ENCODE assay signal across 7 cellular contexts in the genomic region with DNA sequence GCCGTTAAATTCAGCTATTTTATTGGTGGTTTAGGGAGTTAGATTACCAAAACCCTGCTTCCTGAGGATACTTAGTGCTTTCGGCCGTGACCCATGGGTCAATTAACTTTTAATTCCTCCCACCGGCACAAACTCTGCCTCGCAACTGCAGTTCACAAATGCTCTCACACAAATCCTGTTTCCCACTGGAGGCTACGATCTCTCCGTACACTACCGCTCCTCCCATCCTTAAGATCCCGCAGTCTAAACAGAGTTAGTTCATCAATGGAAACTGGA. TPM values are rescaled to one million over a fixed set of nuclear protein-coding genes. Genes with fewer than 3 reads are reported as not detected.
DNase-seq lines count a peak whose midpoint lies in the region; ATAC-seq, FAIRE-seq and TF ChIP-seq lines count a peak whose summit lies in the region.

No MANE protein-coding gene starts in this region.

- CTCF ChIA-PET in GM12878 (lab: Yijun Ruan, JAX) = interaction anchor here (0.8 to 2.9 kb wide), 9 partner anchors 17 to 152 kb away, joined by 3 to 18 read pairs (median 5); no protein-coding TSS in a partner anchor

- DNase-seq in HFF-Myc (ENCODE audit: extremely low read depth, low read depth) = no peak
- DNase-seq in GM12878 (ENCODE audit: low read depth, low spot score) = no peak
- DNase-seq in tibial artery = no peak
- DNase-seq in NK-92 treated with Interleukin-12 subunit alpha and Interleukin-12 subunit beta, amount 100 ng/mL, for 24 hours (lab: John Stamatoyannopoulos, UW) = no peak
- DNase-seq in stimulated activated naive CD4-positive, alpha-beta T cell (lab: John Stamatoyannopoulos, UW) = no peak

- H3K9ac ChIP-seq in GM12878 (ENCODE audit: control insufficient read depth, insufficient read depth, low read length) (peak overlapping the region; percentile 87), liver (ENCODE audit: low read depth in 1 of 2, low read length in 2 of 2) (peak overlapping the region; percentile 79 to 97)

- SMC1A ChIA-PET in GM12878 (lab: Charles Lee; ENCODE audit: uncharacterized antibody, unreplicated experiment) = interaction anchor here (1.0 to 1.5 kb wide), 6 partner anchors 12 to 111 kb away, joined by 3 to 6 read pairs (median 4); no protein-coding TSS in a partner anchor

- intact Hi-C loops in GM12878 (cut with micrococcal nuclease; ENCODE audit: unreplicated experiment) = loop anchor here (10.0 kb wide), 1 partner anchor 283 kb away; the partner anchor contains the start of gene CDK9
- intact Hi-C loops in tibial artery (cut with DNase I; ENCODE audit: low total_unique reads) = no loop called here

- H3K4me1 ChIP-seq in GM12878 (ENCODE audit: control insufficient read depth, insufficient read depth, low read length) (peaks cover 28% of the 10 kb centered on the region), liver (ENCODE audit: control insufficient read depth in 4 of 4, insufficient read depth in 4 of 4, low read length in 3 of 4) (peaks cover 22 to 55% (median 37%) of the 10 kb centered on the region in 4 donors), tibial artery (peaks cover 6 to 54% (median 43%) of the 10 kb centered on the region in 4 donors)

- TF ChIP-seq CTCF in HFF-Myc (IDR thresholded peaks at IDR 0.05; ENCODE audit: low read depth, low read length, missing control alignments) (no peak), GM12878 (IDR thresholded peaks at IDR 0.05 in 2 of 3, conservative IDR thresholded peaks at IDR 0.05 in 1 of 3; ENCODE audit: control insufficient read depth in 2 of 3, extremely low read depth in 1 of 3, insufficient read depth in 1 of 3, low read depth in 3 of 3, low read length in 3 of 3) (no peak), liver (IDR thresholded peaks at IDR 0.05; ENCODE audit: low read depth, low read length, missing input control) (no peak), tibial artery (IDR thresholded peaks at IDR 0.05) (no peak)

- peak overlapping the region; percentile 89 for H2AFZ ChIP-seq in GM12878 (ENCODE audit: control insufficient read depth, low read depth, low read length)

- H3K27me3 ChIP-seq in GM12878 (replicated peaks in 1 of 2; ENCODE audit: control insufficient read depth in 2 of 2, insufficient read depth in 2 of 2, low read length in 1 of 2) (no peaks in the 10 kb centered on the region), liver (ENCODE audit: control insufficient read depth in 4 of 4, insufficient read depth in 4 of 4, low read length in 3 of 4) (no peaks in the 10 kb centered on the region), tibial artery (no peaks in the 10 kb centered on the region)

- peak overlapping the region; percentile 99 for H3K27ac ChIP-seq in GM12878 (ENCODE audit: control insufficient read depth, insufficient read depth)
- H3K27ac ChIP-seq in liver (ENCODE audit: low read depth in 1 of 2, low read length in 2 of 2) = peak overlapping the region; percentile 99 to 100
- peak overlapping the region; percentile 92 to 95 for H3K27ac ChIP-seq in tibial artery

- TF ChIP-seq POLR2A in GM12878 (IDR thresholded peaks at IDR 0.05; ENCODE audit: low read depth, low read length) = no peak; the same call in 1 of the 2 replicates

- H3K4me3 ChIP-seq in HFF-Myc (replicated peaks; ENCODE audit: low read depth, low read length) (peak overlapping the region; percentile 64), GM12878 (peak overlapping the region; percentile 71; the same call in 1 of the 2 replicates), liver (ENCODE audit: low read depth in 1 of 3, low read length in 3 of 3) (peak overlapping the region; percentile 52 to 74 (median 73)), tibial artery (peak overlapping the region; percentile 89 to 98)

- no peaks in the 10 kb centered on the region for H4K20me1 ChIP-seq in GM12878 (ENCODE audit: control insufficient read depth, insufficient read depth)

- WGBS in GM12878 (ENCODE audit: insufficient coverage, insufficient replicate concordance, low lambda C conversion rate, missing lambda C conversion rate) = under 1% methylated on average over 9 of the region's 9 CpGs
- under 1% methylated on average over 9 of the region's 9 CpGs for WGBS in liver

- no peak for TF ChIP-seq RAD21 in GM12878 (IDR thresholded peaks at IDR 0.05; ENCODE audit: insufficient read depth, low read depth, low read length)
- no peak for TF ChIP-seq RAD21 in liver (IDR thresholded peaks at IDR 0.05)

- no peak for ATAC-seq in GM12878
- no peak for ATAC-seq in GM21529 (IDR thresholded peaks at IDR 0.05; ENCODE audit: unreplicated experiment)

- POLR2A ChIA-PET in GM12878 (lab: Charles Lee) = interaction anchor here (0.6 to 2.8 kb wide), 13 partner anchors 9 to 272 kb away, joined by 3 to 13 read pairs (median 3); partner anchors contain the start of gene EEIG1

- H3K36me3 ChIP-seq in GM12878 (ENCODE audit: control insufficient read depth in 2 of 2, insufficient read depth in 2 of 2, low read length in 1 of 2) = peaks cover 0 to 5% of the 10 kb centered on the region in 2 experiments; a peak in 2 of 4 replicates
- peaks cover 0 to 2% (median 0%) of the 10 kb centered on the region in 4 donors for H3K36me3 ChIP-seq in liver (ENCODE audit: control insufficient read depth in 4 of 4, insufficient read depth in 3 of 4, low read depth in 1 of 4, low read length in 3 of 4)
- peaks cover 10 to 13% (median 12%) of the 10 kb centered on the region in 3 donors for H3K36me3 ChIP-seq in tibial artery

- H3K4me2 ChIP-seq in GM12878 (ENCODE audit: control insufficient read depth, insufficient read depth) = peak overlapping the region; percentile 77

- no peak for TF ChIP-seq EP300 in GM12878 (IDR thresholded peaks at IDR 0.05; ENCODE audit: borderline replicate concordance in 1 of 2, control insufficient read depth in 1 of 2, low read depth in 2 of 2, low read length in 2 of 2)

- H3K9me3 ChIP-seq in GM12878 (replicated peaks; ENCODE audit: control insufficient read depth, insufficient read depth, low read length) = no peaks in the 10 kb centered on the region
- H3K9me3 ChIP-seq in liver (ENCODE audit: control insufficient read depth in 4 of 4, low read length in 3 of 4) = no peaks in the 10 kb centered on the region
- H3K9me3 ChIP-seq in tibial artery = no peaks in the 10 kb centered on the region

- RAD21 ChIA-PET in GM12878 (lab: Charles Lee; ENCODE audit: unreplicated experiment) = interaction anchor here (0.7 to 2.8 kb wide), 8 partner anchors 11 to 163 kb away, joined by 3 to 10 read pairs (median 5); no protein-coding TSS in a partner anchor

- FAIRE-seq in GM12878 (lab: Jason Lieb, UNC) = no peak

- peaks cover 53% of the 10 kb centered on the region for H3K79me2 ChIP-seq in GM12878 (ENCODE audit: control insufficient read depth, insufficient read depth, low read length)

- BruUV-seq in GM12878 (replicated peaks; lab: Mats Ljungman, UMichigan) = no TSS peak

- in situ Hi-C loops in GM12878 (cut with MboI) = no loop called here

RNA-seq across cellular contexts. Expression of gene NAIF1, which starts 0.4 kb away (rescaled TPM):
- total RNA-seq in GM12878 (2013; cell fraction: nucleolus; rRNA removed) = 8.3 and 10.0 TPM in 2 replicates
- 10.7 and 14.2 TPM in 2 replicates for total RNA-seq in GM12878 (2014; rRNA removed)
- total RNA-seq in GM12878 (2014; rRNA removed; fragmentation: Illumina TruSeq; extraction: Trizol) = 6.3 and 6.4 TPM in 2 replicates
- 8.6 and 10.3 TPM in 2 replicates for total RNA-seq in GM12878 (2021)
- polyA plus RNA-seq in GM12878 (2011; ENCODE audit: low read depth) = 4.5 TPM
- 6.1 and 9.4 TPM in 2 replicates for polyA plus RNA-seq in GM12878 (2011; rRNA removed)
- 12.1 and 15.0 TPM in 2 replicates for polyA plus RNA-seq in GM12878 (2011; cell fraction: cytosol; rRNA removed)
- 5.9 and 7.8 TPM in 2 replicates for polyA plus RNA-seq in GM12878 (2011; cell fraction: nucleus; rRNA removed)
- polyA plus RNA-seq in GM12878 (2012) = 8.4 and 9.3 TPM in 2 replicates
- polyA plus RNA-seq in GM12878 (2014; fragmentation: Illumina TruSeq; extraction: Trizol) = 5.2 and 6.2 TPM in 2 replicates
- 1 to 10 TPM; 2.4 to 5.2 TPM for polyA plus RNA-seq in GM12878 (2014; fragmentation: Nextera tagmentation; extraction: Ambion mirVana)
- 8.5 and 9.3 TPM in 2 replicates for polyA plus RNA-seq in GM12878 (2014; rRNA removed)
- polyA plus RNA-seq in GM12878 (2016; fragmentation: Nextera tagmentation; extraction: Ambion mirVana) = 1 to 10 TPM; 5.0 to 7.9 TPM
- polyA minus RNA-seq in GM12878 (2011; rRNA and poly(A)+ RNA removed) = 11.7 and 16.2 TPM in 2 replicates
- 6.7 and 10.7 TPM in 2 replicates for polyA minus RNA-seq in GM12878 (2011; cell fraction: cytosol; rRNA and poly(A)+ RNA removed)
- polyA minus RNA-seq in GM12878 (2011; cell fraction: nucleus; rRNA and poly(A)+ RNA removed) = 1.8 and 5.3 TPM in 2 replicates
- 1 to 10 TPM; 4.6 to 6.5 TPM for total RNA-seq in liver
- polyA plus RNA-seq in liver = 1 to 10 TPM; 2.5 to 4.8 TPM

RNA-seq across cellular contexts. Expression of gene SLC25A25, which starts 0.5 kb away (rescaled TPM):
- total RNA-seq in GM12878 (2013; cell fraction: nucleolus; rRNA removed) = 21.3 and 21.7 TPM in 2 replicates
- 17.1 and 17.5 TPM in 2 replicates for total RNA-seq in GM12878 (2014; rRNA removed)
- total RNA-seq in GM12878 (2014; rRNA removed; fragmentation: Illumina TruSeq; extraction: Trizol) = 10.1 and 10.2 TPM in 2 replicates
- total RNA-seq in GM12878 (2021) = 14.3 and 15.7 TPM in 2 replicates
- 3.3 TPM for polyA plus RNA-seq in GM12878 (2011; ENCODE audit: low read depth)
- 5.9 and 8.2 TPM in 2 replicates for polyA plus RNA-seq in GM12878 (2011; rRNA removed)
- polyA plus RNA-seq in GM12878 (2011; cell fraction: cytosol; rRNA removed) = 6.2 and 8.2 TPM in 2 replicates
- polyA plus RNA-seq in GM12878 (2011; cell fraction: nucleus; rRNA removed) = 10.2 and 14.8 TPM in 2 replicates
- polyA plus RNA-seq in GM12878 (2012) = 7.6 and 8.5 TPM in 2 replicates
- polyA plus RNA-seq in GM12878 (2014; fragmentation: Illumina TruSeq; extraction: Trizol) = 3.2 and 6.6 TPM in 2 replicates
- polyA plus RNA-seq in GM12878 (2014; fragmentation: Nextera tagmentation; extraction: Ambion mirVana) = under 1 TPM in 1 of 2 experiments, not detected in 1; 0.04 TPM
- polyA plus RNA-seq in GM12878 (2014; rRNA removed) = 12.4 and 13.4 TPM in 2 replicates
- polyA plus RNA-seq in GM12878 (2016; fragmentation: Nextera tagmentation; extraction: Ambion mirVana) = 10 to 100 TPM; 12.4 to 13.6 TPM
- 5.6 and 9.7 TPM in 2 replicates for polyA minus RNA-seq in GM12878 (2011; rRNA and poly(A)+ RNA removed)
- 3.7 and 5.5 TPM in 2 replicates for polyA minus RNA-seq in GM12878 (2011; cell fraction: cytosol; rRNA and poly(A)+ RNA removed)
- polyA minus RNA-seq in GM12878 (2011; cell fraction: nucleus; rRNA and poly(A)+ RNA removed) = 3.9 and 5.6 TPM in 2 replicates
- 10 to 100 TPM; 21.7 to 74.6 TPM for total RNA-seq in liver
- 10 to 100 TPM; 35.4 to 43.2 TPM for polyA plus RNA-seq in liver

RNA-seq across cellular contexts. Expression of gene PTGES2, which starts 60.0 kb away (rescaled TPM):
- 116 TPM in 2 replicates for total RNA-seq in GM12878 (2013; cell fraction: nucleolus; rRNA removed)
- total RNA-seq in GM12878 (2014; rRNA removed) (127 and 141 TPM in 2 replicates), GM12878 (2014; rRNA removed; fragmentation: Illumina TruSeq; extraction: Trizol) (45.8 and 57.9 TPM in 2 replicates), GM12878 (2021) (99.5 and 106 TPM in 2 replicates), liver (10 to 100 TPM; 22.8 to 34.7 TPM)
- polyA plus RNA-seq in GM12878 (2011; ENCODE audit: low read depth) = 19.0 TPM
- polyA plus RNA-seq in GM12878 (2011; rRNA removed) (54.8 and 98.8 TPM in 2 replicates), GM12878 (2014; fragmentation: Illumina TruSeq; extraction: Trizol) (34.3 and 59.9 TPM in 2 replicates), GM12878 (2014; fragmentation: Nextera tagmentation; extraction: Ambion mirVana) (1 to 10 TPM; 2.1 to 7.0 TPM), GM12878 (2014; rRNA removed) (107 and 125 TPM in 2 replicates), GM12878 (2016; fragmentation: Nextera tagmentation; extraction: Ambion mirVana) (100 to 1,000 TPM; 114 to 131 TPM), liver (10 to 100 TPM; 28.2 to 41.1 TPM)
- 104 and 167 TPM in 2 replicates for polyA plus RNA-seq in GM12878 (2011; cell fraction: cytosol; rRNA removed)
- polyA plus RNA-seq in GM12878 (2011; cell fraction: nucleus; rRNA removed) = 214 and 242 TPM in 2 replicates
- 37.4 and 47.3 TPM in 2 replicates for polyA plus RNA-seq in GM12878 (2012)
- 67.9 and 113 TPM in 2 replicates for polyA minus RNA-seq in GM12878 (2011; rRNA and poly(A)+ RNA removed)
- 32.5 and 41.4 TPM in 2 replicates for polyA minus RNA-seq in GM12878 (2011; cell fraction: cytosol; rRNA and poly(A)+ RNA removed)
- polyA minus RNA-seq in GM12878 (2011; cell fraction: nucleus; rRNA and poly(A)+ RNA removed) = 42.6 and 74.1 TPM in 2 replicates
